18 cellular contexts compared by ENCODE assay signal in the genomic region with DNA sequence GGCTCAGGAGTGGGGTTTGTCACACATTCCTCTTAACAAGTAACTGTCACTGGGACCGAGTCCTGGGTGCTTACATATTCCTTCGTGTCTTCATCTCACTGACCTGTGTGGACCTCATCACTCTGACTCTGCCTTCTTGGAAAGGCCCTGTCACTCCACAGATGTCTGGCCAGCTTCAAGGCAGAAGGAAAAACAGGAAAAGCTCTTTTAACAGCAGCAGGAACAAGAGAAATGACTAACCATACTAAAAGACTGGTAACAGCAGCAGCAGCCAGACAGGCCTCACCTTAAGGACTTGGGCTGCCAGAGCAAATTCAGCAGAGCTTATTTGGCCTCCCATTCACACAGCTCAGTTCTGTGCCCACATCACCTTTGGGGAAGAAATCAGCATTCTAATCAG.
A peak's percentile ranks its signal among the peaks of the same experiment; 100 is the strongest.
DNase-seq lines count a peak whose midpoint lies in the region; ATAC-seq and TF ChIP-seq lines count a peak whose summit lies in the region.
"Had no signal": no experiment of that assay in that cellular context is flagged by ENCODE, and none has a peak within 500 bp of the region (broad histone marks: within the 10 kb centered on the region; RNA-seq: fewer than 3 reads in every experiment).

No MANE protein-coding gene starts in this region.

- 98% methylated on average over 2 of the region's 2 CpGs for WGBS in hepatocyte (ENCODE audit: low lambda C conversion rate, missing lambda C conversion rate)

- TF ChIP-seq CTCF in activated B cell treated with CpG ODN at 0.5 μM for 24 hours (IDR thresholded peaks at IDR 0.05) (no peak), GM13976 (IDR thresholded peaks at IDR 0.05; ENCODE audit: borderline replicate concordance, control extremely low read depth, extremely low read depth, insufficient read depth, missing control alignments) (no peak), hepatocyte (IDR thresholded peaks at IDR 0.05; ENCODE audit: poor library complexity) (no peak)

- no peak overlapping the region for H2AFZ ChIP-seq in hepatocyte

- in situ Hi-C loops in GM13976 (cut with MboI; ENCODE audit: low sequenced_read_pairs, unreplicated experiment), result no loop called here

- no peaks in the 10 kb centered on the region for H3K79me2 ChIP-seq in hepatocyte

- no peaks in the 10 kb centered on the region for H3K9me2 ChIP-seq in hepatocyte (replicated peaks; ENCODE audit: insufficient read depth)

- no peaks in the 10 kb centered on the region for H3K27me3 Mint-ChIP-seq in activated CD8-positive, alpha-beta memory T cell treated with anti-CD3 and anti-CD28 coated beads, Interleukin-2, amount 10 ng/mL, durations not matched to agents 7 days and 5 days
- H3K27me3 Mint-ChIP-seq in activated B cell treated with CpG ODN at 0.5 μM for 24 hours, result no peaks in the 10 kb centered on the region
- no peaks in the 10 kb centered on the region for H3K27me3 Mint-ChIP-seq in naive B cell

- H3K9me3 ChIP-seq in stomach smooth muscle (ENCODE audit: control insufficient read depth in 2 of 2, low read length in 2 of 2), result no peaks in the 10 kb centered on the region
- no peaks in the 10 kb centered on the region for H3K9me3 ChIP-seq in hepatocyte (ENCODE audit: low read depth)
- H3K9me3 ChIP-seq: BLaER1 had no signal

- no peak overlapping the region for H3K4me2 ChIP-seq in hepatocyte
- H3K4me2 ChIP-seq: BLaER1 had no signal

- POLR2A ChIA-PET in activated B cell treated with CpG ODN at 0.5 μM for 24 hours (lab: Charles Lee), result interaction anchor here (2.1 kb wide), 1 partner anchor 68 kb away, joined by 10 read pairs; a partner anchor contains a TSS

- no peak for DNase-seq in activated CD8-positive, alpha-beta memory T cell treated with anti-CD3 and anti-CD28 coated beads, Interleukin-2, amount 10 ng/mL, durations not matched to agents 7 days and 5 days
- DNase-seq in activated CD8-positive, alpha-beta memory T cell treated with anti-CD3 and anti-CD28 coated beads for 24 hours, result no peak
- DNase-seq in activated B cell treated with CpG ODN at 0.5 μM for 24 hours (no peak), naive B cell (no peak), GM13976 (ENCODE audit: low spot score) (no peak), hepatocyte (ENCODE audit: low spot score) (no peak)
- DNase-seq: GOT3; NCI-H1092 treated with DMSO at 0.1 percent for 48 hours; NCI-H146; NCI-H2029 treated with DMSO at 0.1 percent for 48 hours; NCI-H2171 treated with DMSO at 0.1 percent for 48 hours; NCI-H446; NCI-H526 treated with DMSO at 0.1 percent for 48 hours; NK-92 treated with Interleukin-12 subunit alpha and Interleukin-12 subunit beta, amount 100 ng/mL, for 24 hours; SHP77 had no signal

- H3K27ac ChIP-seq in stomach smooth muscle (ENCODE audit: low read length) (peak overlapping the region; percentile 37), hepatocyte (no peak overlapping the region)
- H3K27ac ChIP-seq: BLaER1 had no signal

- H3K4me3 ChIP-seq in stomach smooth muscle (ENCODE audit: low read length in 2 of 2) (no peak overlapping the region), hepatocyte (no peak overlapping the region)
- H3K4me3 ChIP-seq: BLaER1 had no signal

- H3K9me3 Mint-ChIP-seq in activated CD8-positive, alpha-beta memory T cell treated with anti-CD3 and anti-CD28 coated beads, Interleukin-2, amount 10 ng/mL, durations not matched to agents 7 days and 5 days (ENCODE audit: low read depth), result no peaks in the 10 kb centered on the region
- H3K9me3 Mint-ChIP-seq in activated B cell treated with CpG ODN at 0.5 μM for 24 hours (no peaks in the 10 kb centered on the region), naive B cell (no peaks in the 10 kb centered on the region)

- no peak overlapping the region for H3K4me3 Mint-ChIP-seq in activated CD8-positive, alpha-beta memory T cell treated with anti-CD3 and anti-CD28 coated beads, Interleukin-2, amount 10 ng/mL, durations not matched to agents 7 days and 5 days
- H3K4me3 Mint-ChIP-seq in activated B cell treated with CpG ODN at 0.5 μM for 24 hours (no peak overlapping the region), naive B cell (peak overlapping the region in 6 of 8 donors; percentile 24 to 81 (median 30))

- no peaks in the 10 kb centered on the region for H4K20me1 ChIP-seq in hepatocyte (ENCODE audit: insufficient read depth, poor library complexity, severe bottlenecking)
- H4K20me1 ChIP-seq: BLaER1 had no signal

- H3K36me3 Mint-ChIP-seq in activated CD8-positive, alpha-beta memory T cell treated with anti-CD3 and anti-CD28 coated beads, Interleukin-2, amount 10 ng/mL, durations not matched to agents 7 days and 5 days, result peaks cover 40% of the 10 kb centered on the region
- H3K36me3 Mint-ChIP-seq in activated B cell treated with CpG ODN at 0.5 μM for 24 hours (ENCODE audit: low read depth) (peaks cover 55% of the 10 kb centered on the region), naive B cell (peaks cover 14 to 40% of the 10 kb centered on the region in 2 donors)

- H3K4me1 ChIP-seq in stomach smooth muscle (ENCODE audit: control insufficient read depth, insufficient read depth, low read length) (peaks cover 24% of the 10 kb centered on the region), hepatocyte (ENCODE audit: insufficient read depth) (peaks cover 4% of the 10 kb centered on the region)
- H3K4me1 ChIP-seq: BLaER1 had no signal

- peak overlapping the region; percentile 26 for H3K27ac Mint-ChIP-seq in activated CD8-positive, alpha-beta memory T cell treated with anti-CD3 and anti-CD28 coated beads, Interleukin-2, amount 10 ng/mL, durations not matched to agents 7 days and 5 days
- H3K27ac Mint-ChIP-seq in activated B cell treated with CpG ODN at 0.5 μM for 24 hours, result peak overlapping the region; percentile 63
- H3K27ac Mint-ChIP-seq in naive B cell, result peak overlapping the region in 5 of 6 donors; percentile 86 to 97 (median 95)

- CTCF ChIA-PET in activated CD8-positive, alpha-beta memory T cell treated with anti-CD3 and anti-CD28 coated beads, Interleukin-2, amount 10 ng/mL, durations not matched to agents 7 days and 5 days (lab: Charles Lee), result no interaction called here
- CTCF ChIA-PET in activated B cell treated with CpG ODN at 0.5 μM for 24 hours (lab: Charles Lee), result interaction anchor here (1.1 to 3.5 kb wide), 5 partner anchors 31 to 135 kb away, joined by 3 to 21 read pairs (median 7); a partner anchor contains a TSS

- H3K27me3 ChIP-seq in stomach smooth muscle (ENCODE audit: control insufficient read depth in 1 of 2, insufficient read depth in 2 of 2, low read length in 2 of 2) (no peaks in the 10 kb centered on the region), hepatocyte (peaks cover 19% of the 10 kb centered on the region)
- H3K27me3 ChIP-seq: BLaER1 had no signal

- intact Hi-C loops in activated B cell treated with CpG ODN at 0.5 μM for 24 hours (cut with micrococcal nuclease), result loop anchor here (5.0 kb wide), 2 partner anchors 341 to 491 kb away; no protein-coding TSS in a partner anchor

- peaks cover 2% of the 10 kb centered on the region for H3K4me1 Mint-ChIP-seq in activated CD8-positive, alpha-beta memory T cell treated with anti-CD3 and anti-CD28 coated beads, Interleukin-2, amount 10 ng/mL, durations not matched to agents 7 days and 5 days
- H3K4me1 Mint-ChIP-seq in activated B cell treated with CpG ODN at 0.5 μM for 24 hours (peaks cover 66% of the 10 kb centered on the region), naive B cell (peaks cover 46 to 80% (median 55%) of the 10 kb centered on the region in 3 donors)

- no peak for ATAC-seq in activated CD8-positive, alpha-beta memory T cell treated with anti-CD3 and anti-CD28 coated beads, Interleukin-2, amount 10 ng/mL, durations not matched to agents 7 days and 5 days
- ATAC-seq in activated B cell treated with CpG ODN at 0.5 μM for 24 hours (ENCODE audit: low read depth), result no peak
- ATAC-seq in naive B cell (ENCODE audit: low read depth in 2 of 2), result no peak
- ATAC-seq: HCT116 had no signal

- H3K9ac ChIP-seq in stomach smooth muscle (ENCODE audit: low read length in 2 of 2), result peak overlapping the region in 1 of 2 donors; percentile 42
- H3K9ac ChIP-seq: BLaER1 had no signal

- no peaks in the 10 kb centered on the region for H3K36me3 ChIP-seq in stomach smooth muscle (ENCODE audit: control insufficient read depth in 2 of 2, insufficient read depth in 2 of 2, low read length in 2 of 2)
- H3K36me3 ChIP-seq in hepatocyte (replicated peaks; ENCODE audit: insufficient read depth, low read depth), result no peaks in the 10 kb centered on the region
- H3K36me3 ChIP-seq: BLaER1 had no signal

Comparison
In these comparisons a context has a peak if more than half of its experiments do, and no peak if none do; other contexts are left out.
1. H3K27ac Mint-ChIP-seq: peak in every context shown above with its lines; median percentile 95 in naive B cell; 63 in activated B cell treated with CpG ODN at 0.5 μM for 24 hours; 26 in activated CD8-positive, alpha-beta memory T cell treated with anti-CD3 and anti-CD28 coated beads, Interleukin-2, amount 10 ng/mL, durations not matched to agents 7 days and 5 days.
2. H3K4me3 Mint-ChIP-seq: peak in naive B cell (6 of 8); none in activated CD8-positive, alpha-beta memory T cell treated with anti-CD3 and anti-CD28 coated beads, Interleukin-2, amount 10 ng/mL, durations not matched to agents 7 days and 5 days (single experiment) and activated B cell treated with CpG ODN at 0.5 μM for 24 hours (single experiment).